ENCODE assay signal across 8 cellular contexts in genomic region chr2:129849559-129850160, GRCh38.
DNase-seq lines count a peak whose midpoint lies in the region; ATAC-seq and TF ChIP-seq lines count a peak whose summit lies in the region.

No MANE protein-coding gene starts in this region.

- intact Hi-C loops in activated CD4-positive, alpha-beta T cell treated with anti-CD3 and anti-CD28 coated beads, Interleukin-2, amount 10 ng/mL, durations not matched to agents 24 days and 14 days (cut with micrococcal nuclease), result no loop called here

- H3K27ac ChIP-seq in foreskin keratinocyte, result no peak overlapping the region

- no peaks in the 10 kb centered on the region for H3K4me1 Mint-ChIP-seq in activated CD4-positive, alpha-beta T cell treated with anti-CD3 and anti-CD28 coated beads, Interleukin-2, amount 10 ng/mL, durations not matched to agents 24 days and 14 days
- no peaks in the 10 kb centered on the region for H3K4me1 Mint-ChIP-seq in T-helper 17 cell

- no peaks in the 10 kb centered on the region for H3K27me3 ChIP-seq in foreskin keratinocyte

- H3K9me3 Mint-ChIP-seq in activated CD4-positive, alpha-beta T cell treated with anti-CD3 and anti-CD28 coated beads, Interleukin-2, amount 10 ng/mL, durations not matched to agents 24 days and 14 days, result no peaks in the 10 kb centered on the region

- peak; percentile 60 for DNase-seq in activated CD4-positive, alpha-beta T cell treated with anti-CD3 and anti-CD28 coated beads, Interleukin-2, amount 10 ng/mL, durations not matched to agents 24 days and 14 days
- DNase-seq in activated CD4-positive, alpha-beta T cell treated with anti-CD3 and anti-CD28 coated beads for 4 hours, result no peak
- DNase-seq in NCI-H1417 (lab: John Stamatoyannopoulos, UW), result peak in 2 of 3 experiments; percentile 66 to 79
- DNase-seq in T-helper 17 cell, result no peak
- DNase-seq in foreskin keratinocyte, result peak in 1 of 2 donors; percentile 42
- peak; percentile 84 for DNase-seq in pons (ENCODE audit: low spot score)
- no peak for DNase-seq in stimulated activated CD4-positive, alpha-beta T cell treated with anti-CD3 and anti-CD28 coated beads, Interleukin-4, amount 100 ng/mL, for 24 hours

- no peak overlapping the region for H3K27ac Mint-ChIP-seq in activated CD4-positive, alpha-beta T cell treated with anti-CD3 and anti-CD28 coated beads, Interleukin-2, amount 10 ng/mL, durations not matched to agents 24 days and 14 days
- H3K27ac Mint-ChIP-seq in T-helper 17 cell, result no peak overlapping the region

- ATAC-seq in HG02571 (IDR thresholded peaks at IDR 0.05; ENCODE audit: unreplicated experiment), result peak; percentile 63
- ATAC-seq in T-helper 17 cell, result peak; percentile 90
- peak; percentile 78 for ATAC-seq in foreskin keratinocyte

- H3K4me3 Mint-ChIP-seq in activated CD4-positive, alpha-beta T cell treated with anti-CD3 and anti-CD28 coated beads, Interleukin-2, amount 10 ng/mL, durations not matched to agents 24 days and 14 days, result no peak overlapping the region
- no peak overlapping the region for H3K4me3 Mint-ChIP-seq in T-helper 17 cell

- H3K4me1 ChIP-seq in foreskin keratinocyte, result no peaks in the 10 kb centered on the region

- H3K36me3 Mint-ChIP-seq in activated CD4-positive, alpha-beta T cell treated with anti-CD3 and anti-CD28 coated beads, Interleukin-2, amount 10 ng/mL, durations not matched to agents 24 days and 14 days (ENCODE audit: low read depth), result no peaks in the 10 kb centered on the region
- peaks cover 4% of the 10 kb centered on the region for H3K36me3 Mint-ChIP-seq in T-helper 17 cell (ENCODE audit: low read depth)

- peak; percentile 76 for TF ChIP-seq CTCF in foreskin keratinocyte (conservative IDR thresholded peaks at IDR 0.05)

- peaks cover 7% of the 10 kb centered on the region for H3K27me3 Mint-ChIP-seq in activated CD4-positive, alpha-beta T cell treated with anti-CD3 and anti-CD28 coated beads, Interleukin-2, amount 10 ng/mL, durations not matched to agents 24 days and 14 days
- H3K27me3 Mint-ChIP-seq in T-helper 17 cell, result peaks cover 40% of the 10 kb centered on the region

- H3K9me3 ChIP-seq in T-helper 17 cell (ENCODE audit: control insufficient read depth, low read length, poor library complexity, severe bottlenecking), result no peaks in the 10 kb centered on the region

Comparison
In these comparisons a context has a peak if more than half of its experiments do, and no peak if none do; other contexts are left out.
1. DNase-seq: peak in activated CD4-positive, alpha-beta T cell treated with anti-CD3 and anti-CD28 coated beads, Interleukin-2, amount 10 ng/mL, durations not matched to agents 24 days and 14 days (single experiment), NCI-H1417 (2 of 3) and pons (single experiment); none in activated CD4-positive, alpha-beta T cell treated with anti-CD3 and anti-CD28 coated beads for 4 hours (0 of 2), T-helper 17 cell (0 of 3) and stimulated activated CD4-positive, alpha-beta T cell treated with anti-CD3 and anti-CD28 coated beads, Interleukin-4, amount 100 ng/mL, for 24 hours (single experiment).
2. Peak in every context shown above with its lines, with median percentiles within 50 percentile points of each other: ATAC-seq.